In the genomic region with DNA sequence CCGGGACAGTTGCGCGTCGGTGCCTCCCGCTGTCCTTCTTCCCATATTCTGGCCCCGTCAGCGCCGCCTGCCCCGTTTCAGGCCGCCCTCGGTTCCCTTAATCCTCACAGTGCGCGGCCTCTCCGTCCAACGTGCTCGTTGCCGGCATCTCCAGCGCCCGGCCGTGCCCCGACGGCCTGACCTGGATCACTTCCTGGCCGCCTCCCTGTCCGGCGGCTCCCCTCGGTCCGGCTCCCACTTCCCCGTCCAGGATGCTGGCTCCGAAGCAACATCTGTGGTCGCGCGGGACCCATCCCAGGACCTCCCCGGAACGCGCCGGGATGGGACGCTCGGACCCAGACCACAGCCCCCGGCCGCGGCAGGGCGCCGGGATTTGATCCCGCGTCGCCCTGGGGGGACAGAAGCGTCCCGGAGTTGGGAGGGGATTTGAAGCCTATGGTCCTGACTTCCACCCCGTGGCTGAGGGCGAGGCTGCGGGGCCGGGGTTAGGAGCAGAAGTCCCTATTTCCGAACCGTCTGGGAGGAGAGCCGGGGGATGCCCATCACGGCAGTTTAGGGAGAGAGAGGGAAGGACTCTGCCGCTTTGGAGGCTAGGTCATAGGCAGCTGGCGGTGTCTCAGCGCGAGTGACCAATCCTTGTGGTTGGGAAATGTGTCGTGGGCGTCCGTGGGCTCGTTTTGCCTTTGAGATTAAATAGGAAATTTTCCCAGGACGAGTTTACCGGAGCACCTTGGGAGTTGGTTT, we compare ENCODE assay signal across 8 cellular contexts. TPM values are rescaled to one million over a fixed set of nuclear protein-coding genes. Genes with fewer than 3 reads are reported as not detected.
A peak's percentile ranks its signal among the peaks of the same experiment; 100 is the strongest.
DNase-seq lines count a peak whose midpoint lies in the region; ATAC-seq, FAIRE-seq and TF ChIP-seq lines count a peak whose summit lies in the region.

No MANE protein-coding gene starts in this region.

- TF ChIP-seq EP300 in SK-N-SH (IDR thresholded peaks at IDR 0.05; ENCODE audit: borderline replicate concordance in 1 of 2, low read depth in 1 of 2, low read length in 1 of 2) (no peak), esophagus muscularis mucosa (IDR thresholded peaks at IDR 0.05) (no peak), neural cell (conservative IDR thresholded peaks at IDR 0.05; ENCODE audit: poor library complexity, severe bottlenecking) (no peak)

- intact Hi-C loops in esophagus muscularis mucosa (cut with DNase I), result loop anchor here (5.0 kb wide), 1 partner anchor 55 kb away; no protein-coding TSS in a partner anchor

- H3K4me1 ChIP-seq in SK-N-SH (ENCODE audit: control insufficient read depth in 1 of 2, insufficient read depth in 2 of 2, low read depth in 1 of 2, low read length in 1 of 2) (peaks cover 0 to 5% of the 10 kb centered on the region in 2 experiments; a peak in 1 of 4 replicates), esophagus muscularis mucosa (peaks cover 11 to 37% (median 23%) of the 10 kb centered on the region in 4 donors)

- CTCF ChIA-PET in SK-N-SH (lab: Yijun Ruan, JAX), result interaction anchor here (2.6 kb wide), 1 partner anchor 125 kb away, joined by 7 read pairs; no protein-coding TSS in a partner anchor

- TF ChIP-seq POLR2A in esophagus muscularis mucosa (IDR thresholded peaks at IDR 0.05; ENCODE audit: low read depth) (no peak), GM12892 (IDR thresholded peaks at IDR 0.05; ENCODE audit: low read depth, low read length) (no peak)

- FAIRE-seq in GM12892 (lab: Jason Lieb, UNC), result no peak

- H3K9me2 ChIP-seq in SK-N-SH, result no peaks in the 10 kb centered on the region
- H3K9me2 ChIP-seq in neural cell (ENCODE audit: insufficient read depth, low read length), result no peaks in the 10 kb centered on the region

- H3K36me3 ChIP-seq in SK-N-SH (replicated peaks in 1 of 2; ENCODE audit: control insufficient read depth in 1 of 2, insufficient read depth in 2 of 2, low read length in 1 of 2) (peaks cover 0 to 3% of the 10 kb centered on the region in 2 experiments), esophagus muscularis mucosa (no peaks in the 10 kb centered on the region), neural cell (ENCODE audit: insufficient read depth, low read length) (no peaks in the 10 kb centered on the region)

- H3K4me2 ChIP-seq in SK-N-SH (peak overlapping the region; percentile 92), neural cell (ENCODE audit: low read length) (no peak overlapping the region)

- H3K27me3 ChIP-seq in SK-N-SH (ENCODE audit: insufficient read depth) (no peaks in the 10 kb centered on the region), esophagus muscularis mucosa (no peaks in the 10 kb centered on the region), neural cell (ENCODE audit: insufficient read depth, low read depth, low read length) (no peaks in the 10 kb centered on the region)

- peaks cover 73% of the 10 kb centered on the region for H3K79me2 ChIP-seq in SK-N-SH (ENCODE audit: insufficient read depth)
- peaks cover 11% of the 10 kb centered on the region for H3K79me2 ChIP-seq in neural cell (replicated peaks; ENCODE audit: insufficient read depth, low read length)

- H3K27ac ChIP-seq in SK-N-SH (ENCODE audit: low read depth in 2 of 2, low read length in 1 of 2) (peak overlapping the region; percentile 44 to 93; a peak in 3 of 4 replicates), esophagus muscularis mucosa (replicated peaks in 1 of 4) (peak overlapping the region; percentile 95 to 100 (median 98)), neural cell (ENCODE audit: low read length) (peak overlapping the region; percentile 96)

- H3K9me3 ChIP-seq in SK-N-SH, result no peaks in the 10 kb centered on the region
- H3K9me3 ChIP-seq in esophagus muscularis mucosa, result no peaks in the 10 kb centered on the region
- no peaks in the 10 kb centered on the region for H3K9me3 ChIP-seq in neural cell (ENCODE audit: low read length)

- H2AFZ ChIP-seq in SK-N-SH (ENCODE audit: low read depth) (peak overlapping the region; percentile 85), neural cell (ENCODE audit: low read depth, low read length) (peak overlapping the region; percentile 65)

- H3K4me3 ChIP-seq in SK-N-SH (ENCODE audit: low read depth in 2 of 2, low read length in 1 of 2) (peak overlapping the region; percentile 67 to 94), esophagus muscularis mucosa (peak overlapping the region; percentile 72 to 98 (median 88)), neural cell (ENCODE audit: low read length) (peak overlapping the region; percentile 97)

- H3K9ac ChIP-seq in SK-N-SH (peak overlapping the region; percentile 95), neural cell (ENCODE audit: low read length) (peak overlapping the region; percentile 86)

- TF ChIP-seq CTCF in SK-N-SH (IDR thresholded peaks at IDR 0.05) (no peak), esophagus muscularis mucosa (IDR thresholded peaks at IDR 0.05) (no peak), neural cell (IDR thresholded peaks at IDR 0.05; ENCODE audit: poor library complexity, severe bottlenecking) (no peak)

- peak; percentile 23 for ATAC-seq in HG02938 (IDR thresholded peaks at IDR 0.05; ENCODE audit: unreplicated experiment)

- peak; percentile 12 for DNase-seq in stimulated activated CD4-positive, alpha-beta T cell treated with anti-CD3 and anti-CD28 coated beads, Interleukin-15, amount 100 ng/mL, for 24 hours
- DNase-seq in stimulated activated CD4-positive, alpha-beta T cell treated with anti-CD3 and anti-CD28 coated beads, Interleukin-4, amount 100 ng/mL, for 4 hours, result no peak
- DNase-seq in SK-N-SH (peak; percentile 80), esophagus muscularis mucosa (ENCODE audit: extremely low spot score) (no peak), GM12892 (ENCODE audit: insufficient read length) (no peak), cerebellar cortex (ENCODE audit: low spot score) (no peak)

- POLR2A ChIA-PET in SK-N-SH (lab: Yijun Ruan, JAX), result interaction anchor here (0.5 to 1.1 kb wide), 3 partner anchors 16 to 55 kb away, joined by 3 read pairs; no protein-coding TSS in a partner anchor

- no peak for TF ChIP-seq RAD21 in SK-N-SH (IDR thresholded peaks at IDR 0.05; ENCODE audit: low read length)
- TF ChIP-seq RAD21 in neural cell (conservative IDR thresholded peaks at IDR 0.05), result no peak

- H3F3A ChIP-seq in SK-N-SH (replicated peaks; ENCODE audit: insufficient read depth), result peaks cover 12% of the 10 kb centered on the region
- H3F3A ChIP-seq in neural cell (ENCODE audit: insufficient read depth, low read length, poor library complexity, severe bottlenecking), result no peaks in the 10 kb centered on the region

- WGBS in SK-N-SH (ENCODE audit: low lambda C conversion rate), result 3% methylated on average over 46 of the region's 66 CpGs
- WGBS in esophagus muscularis mucosa, result 4% methylated on average over 20 of the region's 66 CpGs

- H4K20me1 ChIP-seq in SK-N-SH (ENCODE audit: insufficient read depth) (no peaks in the 10 kb centered on the region), neural cell (ENCODE audit: insufficient read depth) (no peaks in the 10 kb centered on the region)

TF ChIP-seq in SK-N-SH, 30 proteins besides CTCF, POLR2A, EP300 and RAD21 (continues in another document):
- TF ChIP-seq GABPA (IDR thresholded peaks at IDR 0.05; ENCODE audit: low read depth) (no peak), FOXM1 (IDR thresholded peaks at IDR 0.05; ENCODE audit: low read depth) (no peak)

TF ChIP-seq in neural cell, 6 proteins besides CTCF, POLR2A, EP300 and RAD21:
- peak; percentile 41 for TF ChIP-seq MXI1 (conservative IDR thresholded peaks at IDR 0.05; ENCODE audit: poor library complexity, severe bottlenecking)
- TF ChIP-seq EZH2 (IDR thresholded peaks at IDR 0.05; ENCODE audit: borderline replicate concordance, insufficient read depth, low read length, poor library complexity, severe bottlenecking), result no peak

RNA-seq across cellular contexts. Expression of a gene that starts 53.8 kb away (rescaled TPM):
- 19.5 and 27.4 TPM in 2 replicates for polyA plus RNA-seq in SK-N-SH (2012; rRNA removed)
- 9.2 and 11.0 TPM in 2 replicates for polyA plus RNA-seq in SK-N-SH (2012; cell fraction: cytosol; rRNA removed)
- 71.9 and 88.4 TPM in 2 replicates for polyA plus RNA-seq in SK-N-SH (2012; cell fraction: nucleus; rRNA removed)
- 10 to 100 TPM in 3 of 4 donors, 1 to 10 TPM in 1; 9.4 to 22.5 (median 15.1) TPM for total RNA-seq in esophagus muscularis mucosa
- polyA plus RNA-seq in neural cell, result 79.4 and 89.4 TPM in 2 replicates
- 53.3 and 62.5 TPM in 2 replicates for polyA minus RNA-seq in neural cell
- polyA plus RNA-seq in GM12892 (2012; ENCODE audit: missing spikeins), result 8.2 TPM

RNA-seq across cellular contexts. Expression of a gene that starts 58.0 kb away (rescaled TPM):
- polyA plus RNA-seq in SK-N-SH (2012; rRNA removed) (25.6 and 32.4 TPM in 2 replicates), neural cell (30.4 and 34.8 TPM in 2 replicates)
- polyA plus RNA-seq in SK-N-SH (2012; cell fraction: cytosol; rRNA removed), result 28.9 and 29.1 TPM in 2 replicates
- polyA plus RNA-seq in SK-N-SH (2012; cell fraction: nucleus; rRNA removed), result 56.5 and 68.8 TPM in 2 replicates
- total RNA-seq in esophagus muscularis mucosa, result 10 to 100 TPM; 34.3 to 45.4 (median 37.1) TPM
- 42.6 and 48.2 TPM in 2 replicates for polyA minus RNA-seq in neural cell
- polyA plus RNA-seq in GM12892 (2012; ENCODE audit: missing spikeins), result 24.2 TPM

Comparison
In these comparisons a context has a peak if more than half of its experiments do, and no peak if none do; other contexts are left out.
1. DNase-seq: peak in stimulated activated CD4-positive, alpha-beta T cell treated with anti-CD3 and anti-CD28 coated beads, Interleukin-15, amount 100 ng/mL, for 24 hours (single experiment) and SK-N-SH (single experiment); none in stimulated activated CD4-positive, alpha-beta T cell treated with anti-CD3 and anti-CD28 coated beads, Interleukin-4, amount 100 ng/mL, for 4 hours (0 of 2), esophagus muscularis mucosa (single experiment), GM12892 (single experiment) and cerebellar cortex (single experiment).
2. Peak in every context shown above with its lines, with median percentiles within 50 percentile points of each other: H3K27ac ChIP-seq and H3K4me3 ChIP-seq.